Comparison of ENCODE assay signal across 1 cellular context in genomic region chr5:2752875-2753435, GRCh38.
TF ChIP-seq lines count a peak whose summit lies in the region.

No MANE protein-coding gene starts in this region.

TF ChIP-seq in GM23338, 12 proteins besides CTCF, POLR2A, EP300 and RAD21 (continued from another document):
- no peak for TF ChIP-seq ZNF462 (CRISPR knock-in tag; IDR thresholded peaks at IDR 0.05)
- no peak for TF ChIP-seq ZNF331 (CRISPR knock-in tag; IDR thresholded peaks at IDR 0.05; ENCODE audit: low read depth)
- no peak for TF ChIP-seq JUNB (IDR thresholded peaks at IDR 0.05; ENCODE audit: unreplicated experiment)
- no peak for TF ChIP-seq EZH2phosphoT487 (IDR thresholded peaks at IDR 0.05; ENCODE audit: unreplicated experiment)
- TF ChIP-seq ZNF114 (CRISPR knock-in tag; IDR thresholded peaks at IDR 0.05): no peak
